In genomic region chr10:48780341-48780740, GRCh38 we compare ENCODE assay signal across 1 cellular context.
TF ChIP-seq lines count a peak whose summit lies in the region.

No MANE protein-coding gene starts in this region.

TF ChIP-seq in GM12878, 131 proteins besides CTCF, POLR2A, EP300 and RAD21 (continued from another document):
- TF ChIP-seq FOXM1 (IDR thresholded peaks at IDR 0.05; ENCODE audit: low read depth, low read length) (no peak), CEBPB (IDR thresholded peaks at IDR 0.05; ENCODE audit: borderline replicate concordance in 1 of 2, low read depth in 2 of 2, low read length in 2 of 2) (no peak), BRCA1 (IDR thresholded peaks at IDR 0.05; ENCODE audit: low read depth, low read length) (no peak), SMC3 (IDR thresholded peaks at IDR 0.05; ENCODE audit: borderline replicate concordance, low read length) (no peak), NR2C2 (IDR thresholded peaks at IDR 0.05; ENCODE audit: borderline replicate concordance, control insufficient read depth, insufficient read length, low read depth) (no peak), SREBF2 (IDR thresholded peaks at IDR 0.05; ENCODE audit: low read length) (no peak), POU2F2 (IDR thresholded peaks at IDR 0.05; ENCODE audit: borderline replicate concordance, low read depth, low read length) (no peak), KDM1A (IDR thresholded peaks at IDR 0.05; ENCODE audit: borderline replicate concordance) (no peak)
TF ChIP-seq in GM12878: peak in this region for 0.
